ENCODE assay signal across 8 cellular contexts in genomic region chr1:31412732-31413404, GRCh38. TPM values are rescaled to one million over a fixed set of nuclear protein-coding genes. Genes with fewer than 3 reads are reported as not detected.
A peak's percentile ranks its signal among the peaks of the same experiment; 100 is the strongest.
DNase-seq lines count a peak whose midpoint lies in the region; ATAC-seq and TF ChIP-seq lines count a peak whose summit lies in the region.

SERINC2 (plus strand) TSS chr1:31413213; CDS start chr1:31413266, 53 bp downstream.

- peak within 1 kb of the TSS; percentile 79 for H2BK5ac ChIP-seq in IMR-90 (ENCODE audit: low read depth, low read length, poor library complexity, severe bottlenecking)

- H3K23ac ChIP-seq in IMR-90 (ENCODE audit: low read depth, low read length): peak within 1 kb of the TSS; percentile 93

- H2BK120ac ChIP-seq in IMR-90 (ENCODE audit: low read depth, low read length): peak within 1 kb of the TSS; percentile 89

- H3K4me1 ChIP-seq in IMR-90 (ENCODE audit: control insufficient read depth, insufficient read depth, low read length) (peaks cover 42% of the 10 kb centered on the region), parathyroid adenoma (peaks cover 3% of the 10 kb centered on the region)

- peak within 1 kb of the TSS; percentile 15; the same call in 1 of the 3 replicates for H2BK15ac ChIP-seq in IMR-90 (ENCODE audit: low read depth, low read length)

- peak within 1 kb of the TSS; percentile 89 for H4K91ac ChIP-seq in IMR-90 (ENCODE audit: insufficient read depth, low read depth, low read length)

- H3K4me2 ChIP-seq in IMR-90 (ENCODE audit: low read depth, low read length): peak within 1 kb of the TSS; percentile 96
- peak within 1 kb of the TSS; percentile 93 for H3K4me2 ChIP-seq in parathyroid adenoma (ENCODE audit: low read length)

- H3K27ac ChIP-seq in IMR-90 (ENCODE audit: insufficient read depth, low read length): peak within 1 kb of the TSS; percentile 89
- peak within 1 kb of the TSS; percentile 84 for H3K27ac ChIP-seq in parathyroid adenoma

- dilution Hi-C loops in IMR-90 (cut with HindIII; ENCODE audit: low sequenced_read_pairs, unreplicated experiment): no loop called here

- H3K9me1 ChIP-seq in IMR-90 (ENCODE audit: insufficient read depth, low read length): peaks cover 53% of the 10 kb centered on the region

- TF ChIP-seq POLR2A in IMR-90 (IDR thresholded peaks at IDR 0.05; ENCODE audit: low read depth, low read length): no peak

- H3K4me1 Mint-ChIP-seq in activated CD8-positive, alpha-beta memory T cell treated with anti-CD3 and anti-CD28 coated beads, Interleukin-2, amount 10 ng/mL, durations not matched to agents 7 days and 5 days: peaks cover 9% of the 10 kb centered on the region

- peak within 1 kb of the TSS; percentile 42; the same call in 1 of the 2 replicates for H3K56ac ChIP-seq in IMR-90 (ENCODE audit: extremely low read depth, insufficient read depth, low read length)

- CTCF ChIA-PET in IMR-90 (lab: Yijun Ruan, JAX): interaction anchor here (1.3 to 3.3 kb wide), 2 partner anchors 9 to 19 kb away, joined by 4 to 13 read pairs; no protein-coding TSS in a partner anchor
- CTCF ChIA-PET in activated CD8-positive, alpha-beta memory T cell treated with anti-CD3 and anti-CD28 coated beads, Interleukin-2, amount 10 ng/mL, durations not matched to agents 7 days and 5 days (lab: Charles Lee): interaction anchor here (1.7 to 2.9 kb wide), 3 partner anchors 10 to 18 kb away, joined by 6 to 7 read pairs (median 7); no protein-coding TSS in a partner anchor

- ATAC-seq in IMR-90 (ENCODE audit: low read depth): peak; percentile 41
- peak; percentile 54 for ATAC-seq in activated CD8-positive, alpha-beta memory T cell treated with anti-CD3 and anti-CD28 coated beads, Interleukin-2, amount 10 ng/mL, durations not matched to agents 7 days and 5 days
- no peak for ATAC-seq in HG03342 (IDR thresholded peaks at IDR 0.05; ENCODE audit: unreplicated experiment)
- no peak for ATAC-seq in HG03521 (IDR thresholded peaks at IDR 0.05; ENCODE audit: unreplicated experiment)

- H3K36me3 ChIP-seq in IMR-90 (ENCODE audit: control insufficient read depth, insufficient read depth, low read length) (peaks cover 4% of the 10 kb centered on the region; the same call in 1 of the 2 replicates), parathyroid adenoma (ENCODE audit: control insufficient read depth, insufficient read depth, low read length) (no peaks in the 10 kb centered on the region)

- H3K4ac ChIP-seq in IMR-90 (ENCODE audit: low read depth, low read length): peak within 1 kb of the TSS; percentile 94

- in situ Hi-C loops in IMR-90 (cut with MboI; ENCODE audit: low sequenced_read_pairs): no loop called here

- peak within 1 kb of the TSS; percentile 98 for H3K14ac ChIP-seq in IMR-90 (replicated peaks; ENCODE audit: low read depth, low read length)

- H4K5ac ChIP-seq in IMR-90 (ENCODE audit: low read depth, low read length): peak within 1 kb of the TSS; percentile 89

- DNase-seq in NCI-H82 (lab: John Stamatoyannopoulos, UW) (peak; percentile 28), NCI-H82 treated with DMSO at 0.1 percent for 48 hours (lab: John Stamatoyannopoulos, UW; ENCODE audit: unreplicated experiment) (no peak), IMR-90 (no peak), germinal center (ENCODE audit: low spot score) (peak; percentile 60)
- no peak for DNase-seq in activated CD8-positive, alpha-beta memory T cell treated with anti-CD3 and anti-CD28 coated beads, Interleukin-2, amount 10 ng/mL, durations not matched to agents 7 days and 5 days

- H2AK5ac ChIP-seq in IMR-90 (ENCODE audit: low read depth, low read length): peak within 1 kb of the TSS; percentile 84

- H3K4me3 ChIP-seq in IMR-90 (ENCODE audit: insufficient read depth, low read depth, low read length) (peak within 1 kb of the TSS; percentile 89), parathyroid adenoma (ENCODE audit: low read depth, low read length) (peak within 1 kb of the TSS; percentile 63)

- H4K8ac ChIP-seq in IMR-90 (ENCODE audit: low read depth in 2 of 2, low read length in 2 of 2): peak within 1 kb of the TSS; percentile 64 to 82; a peak in 3 of 4 replicates

- no peaks in the 10 kb centered on the region for H3K9me3 ChIP-seq in IMR-90 (ENCODE audit: control insufficient read depth, insufficient read depth, low read length)
- no peaks in the 10 kb centered on the region for H3K9me3 ChIP-seq in parathyroid adenoma (ENCODE audit: control insufficient read depth, low read length)

- POLR2A ChIA-PET in IMR-90 (lab: Charles Lee; ENCODE audit: unreplicated experiment): no interaction called here

- peak within 1 kb of the TSS; percentile 98 for H2AK9ac ChIP-seq in IMR-90 (replicated peaks; ENCODE audit: low read depth, low read length, poor library complexity)

- no peak within 1 kb of the TSS for H3K27ac Mint-ChIP-seq in activated CD8-positive, alpha-beta memory T cell treated with anti-CD3 and anti-CD28 coated beads, Interleukin-2, amount 10 ng/mL, durations not matched to agents 7 days and 5 days

- peak within 1 kb of the TSS; percentile 77 for H3K4me3 Mint-ChIP-seq in activated CD8-positive, alpha-beta memory T cell treated with anti-CD3 and anti-CD28 coated beads, Interleukin-2, amount 10 ng/mL, durations not matched to agents 7 days and 5 days

- H2AFZ ChIP-seq in IMR-90 (replicated peaks; ENCODE audit: low read length, poor library complexity) (peak within 1 kb of the TSS; percentile 95), parathyroid adenoma (peak within 1 kb of the TSS; percentile 87)

- TF ChIP-seq CTCF in IMR-90 (conservative IDR thresholded peaks at IDR 0.05; ENCODE audit: low read depth, low read length) (no peak), parathyroid adenoma (IDR thresholded peaks at IDR 0.05) (no peak)

- no peaks in the 10 kb centered on the region for H3K9me3 Mint-ChIP-seq in activated CD8-positive, alpha-beta memory T cell treated with anti-CD3 and anti-CD28 coated beads, Interleukin-2, amount 10 ng/mL, durations not matched to agents 7 days and 5 days (ENCODE audit: low read depth)

- H3K27me3 Mint-ChIP-seq in activated CD8-positive, alpha-beta memory T cell treated with anti-CD3 and anti-CD28 coated beads, Interleukin-2, amount 10 ng/mL, durations not matched to agents 7 days and 5 days: peaks cover 71% of the 10 kb centered on the region

- H3K9ac ChIP-seq in IMR-90 (ENCODE audit: low read depth, low read length) (peak within 1 kb of the TSS; percentile 96), parathyroid adenoma (peak within 1 kb of the TSS; percentile 67)

- 8% methylated on average over 20 of the region's 63 CpGs; no CpG with 5 or more reads in 1 of the 2 experiments for WGBS in IMR-90 (ENCODE audit: extremely low coverage in 2 of 2, insufficient read length in 1 of 2), 2 experiments

- no peaks in the 10 kb centered on the region for H3K79me2 ChIP-seq in parathyroid adenoma

- peaks cover 0 to 46% of the 10 kb centered on the region in 2 experiments; a peak in 3 of 4 replicates for H3K79me1 ChIP-seq in IMR-90 (ENCODE audit: low read depth in 1 of 2, low read length in 2 of 2)

- H3K27me3 ChIP-seq in IMR-90 (ENCODE audit: control insufficient read depth, insufficient read depth, low read length): no peaks in the 10 kb centered on the region
- no peaks in the 10 kb centered on the region for H3K27me3 ChIP-seq in parathyroid adenoma (ENCODE audit: control insufficient read depth, insufficient read depth, low read length)

- no peak for TF ChIP-seq RAD21 in IMR-90 (IDR thresholded peaks at IDR 0.05; ENCODE audit: low read length)

- H2BK20ac ChIP-seq in IMR-90 (ENCODE audit: low read depth, low read length): peak within 1 kb of the TSS; percentile 78; the same call in 1 of the 2 replicates

- BruUV-seq in IMR-90 (replicated peaks; lab: Mats Ljungman, UMichigan): no TSS peak

- peak within 1 kb of the TSS; percentile 91 for H3K18ac ChIP-seq in IMR-90 (ENCODE audit: low read depth, low read length)

- peaks cover 1% of the 10 kb centered on the region for H3K36me3 Mint-ChIP-seq in activated CD8-positive, alpha-beta memory T cell treated with anti-CD3 and anti-CD28 coated beads, Interleukin-2, amount 10 ng/mL, durations not matched to agents 7 days and 5 days

- H4K20me1 ChIP-seq in IMR-90 (ENCODE audit: insufficient read depth, low read length): peaks cover 25% of the 10 kb centered on the region

- intact Hi-C loops in IMR-90 (cut with micrococcal nuclease): no loop called here

TF ChIP-seq in IMR-90, 13 proteins besides CTCF, POLR2A, EP300 and RAD21 (continues in another document):
- TF ChIP-seq MAZ (IDR thresholded peaks at IDR 0.05; ENCODE audit: borderline replicate concordance, low read depth, low read length): no peak; the same call in 1 of the 2 replicates
- TF ChIP-seq CEBPB (IDR thresholded peaks at IDR 0.05; ENCODE audit: low read depth, low read length): no peak
- TF ChIP-seq CHD1 (IDR thresholded peaks at IDR 0.05; ENCODE audit: low read depth, low read length): no peak
- TF ChIP-seq, protein P1, sequence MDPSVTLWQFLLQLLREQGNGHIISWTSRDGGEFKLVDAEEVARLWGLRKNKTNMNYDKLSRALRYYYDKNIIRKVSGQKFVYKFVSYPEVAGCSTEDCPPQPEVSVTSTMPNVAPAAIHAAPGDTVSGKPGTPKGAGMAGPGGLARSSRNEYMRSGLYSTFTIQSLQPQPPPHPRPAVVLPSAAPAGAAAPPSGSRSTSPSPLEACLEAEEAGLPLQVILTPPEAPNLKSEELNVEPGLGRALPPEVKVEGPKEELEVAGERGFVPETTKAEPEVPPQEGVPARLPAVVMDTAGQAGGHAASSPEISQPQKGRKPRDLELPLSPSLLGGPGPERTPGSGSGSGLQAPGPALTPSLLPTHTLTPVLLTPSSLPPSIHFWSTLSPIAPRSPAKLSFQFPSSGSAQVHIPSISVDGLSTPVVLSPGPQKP (IDR thresholded peaks at IDR 0.05; ENCODE audit: borderline replicate concordance, low read depth, low read length): no peak
- no peak for TF ChIP-seq RFX5 (IDR thresholded peaks at IDR 0.05; ENCODE audit: low read depth, low read length)
- no peak for TF ChIP-seq SMC3 (IDR thresholded peaks at IDR 0.05; ENCODE audit: low read depth, low read length)
- TF ChIP-seq MAFK (IDR thresholded peaks at IDR 0.05; ENCODE audit: low read depth, low read length): no peak
- no peak for TF ChIP-seq BHLHE40 (IDR thresholded peaks at IDR 0.05; ENCODE audit: low read depth, low read length)
- TF ChIP-seq RCOR1 (IDR thresholded peaks at IDR 0.05; ENCODE audit: insufficient replicate concordance, low read length): no peak
- TF ChIP-seq FOS (IDR thresholded peaks at IDR 0.05; ENCODE audit: low read depth, low read length): no peak

RNA-seq across cellular contexts. Expression of gene SERINC2, which starts in this region (rescaled TPM):
- 2.0 and 3.1 TPM in 2 replicates for total RNA-seq in IMR-90 (2012; rRNA removed)
- 59.5 and 64.8 TPM in 2 replicates for polyA plus RNA-seq in IMR-90 (2012; rRNA removed)
- polyA plus RNA-seq in IMR-90 (2012; cell fraction: cytosol; rRNA removed): 22.2 and 123 TPM in 2 replicates
- polyA plus RNA-seq in IMR-90 (2012; cell fraction: nucleus; rRNA removed; ENCODE audit: low replicate concordance): 50.5 and 133 TPM in 2 replicates
- total RNA-seq in activated CD8-positive, alpha-beta memory T cell treated with anti-CD3 and anti-CD28 coated beads, Interleukin-2, amount 10 ng/mL, durations not matched to agents 7 days and 5 days: under 1 TPM in 1 of 2 experiments, not detected in 1; 0.32 TPM

Comparison
In these comparisons a context has a peak if more than half of its experiments do, and no peak if none do; other contexts are left out.
1. DNase-seq: peak in NCI-H82 (single experiment) and germinal center (single experiment); none in NCI-H82 treated with DMSO at 0.1 percent for 48 hours (single experiment), IMR-90 (single experiment) and activated CD8-positive, alpha-beta memory T cell treated with anti-CD3 and anti-CD28 coated beads, Interleukin-2, amount 10 ng/mL, durations not matched to agents 7 days and 5 days (single experiment).
2. Peak in ATAC-seq in activated CD8-positive, alpha-beta memory T cell treated with anti-CD3 and anti-CD28 coated beads, Interleukin-2, amount 10 ng/mL, durations not matched to agents 7 days and 5 days; RNA of the gene not detected or under 1 TPM.